2 cellular contexts compared by ENCODE assay signal in genomic region chr22:17773606-17774205, GRCh38.
TF ChIP-seq lines count a peak whose summit lies in the region.

No MANE protein-coding gene starts in this region.

TF ChIP-seq in A549, 52 proteins besides CTCF, POLR2A, EP300 and RAD21 (continued from another document):
- TF ChIP-seq, protein P1, sequence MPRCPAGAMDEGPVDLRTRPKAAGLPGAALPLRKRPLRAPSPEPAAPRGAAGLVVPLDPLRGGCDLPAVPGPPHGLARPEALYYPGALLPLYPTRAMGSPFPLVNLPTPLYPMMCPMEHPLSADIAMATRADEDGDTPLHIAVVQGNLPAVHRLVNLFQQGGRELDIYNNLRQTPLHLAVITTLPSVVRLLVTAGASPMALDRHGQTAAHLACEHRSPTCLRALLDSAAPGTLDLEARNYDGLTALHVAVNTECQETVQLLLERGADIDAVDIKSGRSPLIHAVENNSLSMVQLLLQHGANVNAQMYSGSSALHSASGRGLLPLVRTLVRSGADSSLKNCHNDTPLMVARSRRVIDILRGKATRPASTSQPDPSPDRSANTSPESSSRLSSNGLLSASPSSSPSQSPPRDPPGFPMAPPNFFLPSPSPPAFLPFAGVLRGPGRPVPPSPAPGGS (IDR thresholded peaks at IDR 0.05): no peak
- TF ChIP-seq MAX (IDR thresholded peaks at IDR 0.05): peak; percentile 61; the same call in 1 of the 2 replicates

TF ChIP-seq in K562, 482 proteins besides CTCF, POLR2A, EP300 and RAD21 (continued from another document):
- TF ChIP-seq, protein P2, sequence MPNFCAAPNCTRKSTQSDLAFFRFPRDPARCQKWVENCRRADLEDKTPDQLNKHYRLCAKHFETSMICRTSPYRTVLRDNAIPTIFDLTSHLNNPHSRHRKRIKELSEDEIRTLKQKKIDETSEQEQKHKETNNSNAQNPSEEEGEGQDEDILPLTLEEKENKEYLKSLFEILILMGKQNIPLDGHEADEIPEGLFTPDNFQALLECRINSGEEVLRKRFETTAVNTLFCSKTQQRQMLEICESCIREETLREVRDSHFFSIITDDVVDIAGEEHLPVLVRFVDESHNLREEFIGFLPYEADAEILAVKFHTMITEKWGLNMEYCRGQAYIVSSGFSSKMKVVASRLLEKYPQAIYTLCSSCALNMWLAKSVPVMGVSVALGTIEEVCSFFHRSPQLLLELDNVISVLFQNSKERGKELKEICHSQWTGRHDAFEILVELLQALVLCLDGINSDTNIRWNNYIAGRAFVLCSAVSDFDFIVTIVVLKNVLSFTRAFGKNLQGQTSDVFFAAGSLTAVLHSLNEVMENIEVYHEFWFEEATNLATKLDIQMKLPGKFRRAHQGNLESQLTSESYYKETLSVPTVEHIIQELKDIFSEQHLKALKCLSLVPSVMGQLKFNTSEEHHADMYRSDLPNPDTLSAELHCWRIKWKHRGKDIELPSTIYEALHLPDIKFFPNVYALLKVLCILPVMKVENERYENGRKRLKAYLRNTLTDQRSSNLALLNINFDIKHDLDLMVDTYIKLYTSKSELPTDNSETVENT (CRISPR knock-in tag; IDR thresholded peaks at IDR 0.05): no peak
- TF ChIP-seq CBFB (CRISPR knock-in tag; IDR thresholded peaks at IDR 0.05) (0 out of 2 replicates have a peak, but pooled peaks have one; percentile 10), FOXO4 (CRISPR knock-in tag; IDR thresholded peaks at IDR 0.05) (no peak), POLR2G (IDR thresholded peaks at IDR 0.05; ENCODE audit: low read depth, low read length) (peak; percentile 62), PCBP1 (IDR thresholded peaks at IDR 0.05; ENCODE audit: low read depth, low read length, poor library complexity, severe bottlenecking) (peak; percentile 80), MXI1 (IDR thresholded peaks at IDR 0.05; ENCODE audit: low read depth, low read length) (0 out of 2 replicates have a peak, but pooled peaks have one; percentile 36), ZNF24 (IDR thresholded peaks at IDR 0.05) (peak; percentile 58; the same call in 1 of the 2 replicates), BHLHE40 (IDR thresholded peaks at IDR 0.05; ENCODE audit: low read length) (no peak), TAF1 (IDR thresholded peaks at IDR 0.05; ENCODE audit: control insufficient read depth, extremely low read depth, insufficient read depth, low read length, severe bottlenecking) (peak; percentile 32), MED1 (CRISPR knock-in tag; IDR thresholded peaks at IDR 0.05; ENCODE audit: borderline replicate concordance) (no peak), MLLT1 (IDR thresholded peaks at IDR 0.05) (0 out of 4 replicates have a peak, but pooled peaks of 1 of the 2 experiments have one; percentile 4), NFIX (CRISPR knock-in tag; IDR thresholded peaks at IDR 0.05; ENCODE audit: low read depth) (no peak), SAP30 (IDR thresholded peaks at IDR 0.05; ENCODE audit: borderline replicate concordance, insufficient read depth, low read depth, low read length, poor library complexity, severe bottlenecking) (peak; percentile 88), RBFOX2 (IDR thresholded peaks at IDR 0.05; ENCODE audit: low read depth, low read length) (peak; percentile 64), ARID1B (IDR thresholded peaks at IDR 0.05) (no peak), NEUROD1 (IDR thresholded peaks at IDR 0.05; ENCODE audit: borderline replicate concordance, low read depth, low read length, partially characterized antibody) (peak; percentile 30), ZNF431 (CRISPR knock-in tag; IDR thresholded peaks at IDR 0.05) (no peak), PATZ1 (CRISPR knock-in tag; IDR thresholded peaks at IDR 0.05; ENCODE audit: borderline replicate concordance) (no peak), HMGN3 (IDR thresholded peaks at IDR 0.05; ENCODE audit: borderline replicate concordance, extremely low read depth, insufficient read length, low read depth, low read length) (peak; percentile 41), XRCC5 (IDR thresholded peaks at IDR 0.05; ENCODE audit: low read depth, low read length) (0 out of 2 replicates have a peak, but pooled peaks have one; percentile 17), MAX (CRISPR knock-in tag; IDR thresholded peaks at IDR 0.05) (0 out of 2 replicates have a peak, but pooled peaks have one; percentile 28), SIN3A (IDR thresholded peaks at IDR 0.05; ENCODE audit: borderline replicate concordance in 2 of 2, control insufficient read depth in 1 of 2, low read depth in 2 of 2, low read length in 2 of 2) (peak; percentile 40 to 59; a peak in 3 of 4 replicates), C11orf30 (IDR thresholded peaks at IDR 0.05; ENCODE audit: low read depth) (no peak), USF2 (CRISPR knock-in tag; IDR thresholded peaks at IDR 0.05) (0 out of 2 replicates have a peak, but pooled peaks have one; percentile 17), CHD1 (IDR thresholded peaks at IDR 0.05; ENCODE audit: low read length) (peak; percentile 74), CREM (IDR thresholded peaks at IDR 0.05; ENCODE audit: low read depth) (no peak; the same call in 1 of the 2 replicates), KDM5B (IDR thresholded peaks at IDR 0.05; ENCODE audit: insufficient replicate concordance, low read depth, low read length) (peak; percentile 19), MYC (IDR thresholded peaks at IDR 0.05; ENCODE audit: low read depth, low read length) (peak; percentile 82), MYC (CRISPR knock-in tag; IDR thresholded peaks at IDR 0.05; ENCODE audit: borderline replicate concordance, low read depth) (no peak), SRSF9 (IDR thresholded peaks at IDR 0.05; ENCODE audit: borderline replicate concordance, low read depth, low read length) (no peak), EP400 (IDR thresholded peaks at IDR 0.05) (peak; percentile 57; the same call in 1 of the 2 replicates), KDM4B (IDR thresholded peaks at IDR 0.05; ENCODE audit: borderline replicate concordance in 2 of 2, low read depth in 1 of 2) (no peak), HDAC1 (IDR thresholded peaks at IDR 0.05) (no peak), RBM15 (IDR thresholded peaks at IDR 0.05; ENCODE audit: insufficient read depth, low read length) (no peak), FOXP1 (CRISPR knock-in tag; IDR thresholded peaks at IDR 0.05) (0 out of 2 replicates have a peak, but pooled peaks have one; percentile 22), UBTF (IDR thresholded peaks at IDR 0.05; ENCODE audit: borderline replicate concordance in 1 of 2, low read depth in 2 of 2, low read length in 2 of 2) (peak in 1 of 2 experiments; percentile 54; a peak in 1 of 4 replicates)
- TF ChIP-seq, protein P3, sequence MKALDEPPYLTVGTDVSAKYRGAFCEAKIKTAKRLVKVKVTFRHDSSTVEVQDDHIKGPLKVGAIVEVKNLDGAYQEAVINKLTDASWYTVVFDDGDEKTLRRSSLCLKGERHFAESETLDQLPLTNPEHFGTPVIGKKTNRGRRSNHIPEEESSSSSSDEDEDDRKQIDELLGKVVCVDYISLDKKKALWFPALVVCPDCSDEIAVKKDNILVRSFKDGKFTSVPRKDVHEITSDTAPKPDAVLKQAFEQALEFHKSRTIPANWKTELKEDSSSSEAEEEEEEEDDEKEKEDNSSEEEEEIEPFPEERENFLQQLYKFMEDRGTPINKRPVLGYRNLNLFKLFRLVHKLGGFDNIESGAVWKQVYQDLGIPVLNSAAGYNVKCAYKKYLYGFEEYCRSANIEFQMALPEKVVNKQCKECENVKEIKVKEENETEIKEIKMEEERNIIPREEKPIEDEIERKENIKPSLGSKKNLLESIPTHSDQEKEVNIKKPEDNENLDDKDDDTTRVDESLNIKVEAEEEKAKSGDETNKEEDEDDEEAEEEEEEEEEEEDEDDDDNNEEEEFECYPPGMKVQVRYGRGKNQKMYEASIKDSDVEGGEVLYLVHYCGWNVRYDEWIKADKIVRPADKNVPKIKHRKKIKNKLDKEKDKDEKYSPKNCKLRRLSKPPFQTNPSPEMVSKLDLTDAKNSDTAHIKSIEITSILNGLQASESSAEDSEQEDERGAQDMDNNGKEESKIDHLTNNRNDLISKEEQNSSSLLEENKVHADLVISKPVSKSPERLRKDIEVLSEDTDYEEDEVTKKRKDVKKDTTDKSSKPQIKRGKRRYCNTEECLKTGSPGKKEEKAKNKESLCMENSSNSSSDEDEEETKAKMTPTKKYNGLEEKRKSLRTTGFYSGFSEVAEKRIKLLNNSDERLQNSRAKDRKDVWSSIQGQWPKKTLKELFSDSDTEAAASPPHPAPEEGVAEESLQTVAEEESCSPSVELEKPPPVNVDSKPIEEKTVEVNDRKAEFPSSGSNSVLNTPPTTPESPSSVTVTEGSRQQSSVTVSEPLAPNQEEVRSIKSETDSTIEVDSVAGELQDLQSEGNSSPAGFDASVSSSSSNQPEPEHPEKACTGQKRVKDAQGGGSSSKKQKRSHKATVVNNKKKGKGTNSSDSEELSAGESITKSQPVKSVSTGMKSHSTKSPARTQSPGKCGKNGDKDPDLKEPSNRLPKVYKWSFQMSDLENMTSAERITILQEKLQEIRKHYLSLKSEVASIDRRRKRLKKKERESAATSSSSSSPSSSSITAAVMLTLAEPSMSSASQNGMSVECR (CRISPR knock-in tag; IDR thresholded peaks at IDR 0.05): peak; percentile 70
TF ChIP-seq in K562: peak in this region for 27.
